Comparison of ENCODE assay signal across 9 cellular contexts in genomic region chr14:21526672-21527319, GRCh38. TPM values are rescaled to one million over a fixed set of nuclear protein-coding genes. Genes with fewer than 3 reads are reported as not detected.
DNase-seq lines count a peak whose midpoint lies in the region; ATAC-seq and TF ChIP-seq lines count a peak whose summit lies in the region.
"Had no signal": no experiment of that assay in that cellular context is flagged by ENCODE, and none has a peak within 500 bp of the region (broad histone marks: within the 10 kb centered on the region; RNA-seq: fewer than 3 reads in every experiment).

No MANE protein-coding gene starts in this region.

- H3K9me3 ChIP-seq in CD4-positive, alpha-beta T cell (ENCODE audit: control insufficient read depth, low read length) = no peaks in the 10 kb centered on the region
- no peaks in the 10 kb centered on the region for H3K9me3 ChIP-seq in HUES6 (ENCODE audit: control insufficient read depth, insufficient read depth, low read depth, low read length)

- peaks cover 22% of the 10 kb centered on the region for H3K4me1 Mint-ChIP-seq in CD4-positive, alpha-beta T cell (ENCODE audit: low read depth)
- peaks cover 13% of the 10 kb centered on the region for H3K4me1 Mint-ChIP-seq in activated T-helper 2 cell treated with anti-CD3 and anti-CD28 coated beads, Interferon-gamma antibody, Interleukin-2, Interleukin-4, amounts not matched to agents 10 μg/mL and 5 μg/mL and 100 μg/mL, durations not matched to agents 14 hours and 24 hours and 36 hours (ENCODE audit: low read depth)

- H3K36me3 Mint-ChIP-seq in CD4-positive, alpha-beta T cell (ENCODE audit: low read depth) = no peaks in the 10 kb centered on the region
- H3K36me3 Mint-ChIP-seq in activated T-helper 2 cell treated with anti-CD3 and anti-CD28 coated beads, Interferon-gamma antibody, Interleukin-2, Interleukin-4, amounts not matched to agents 10 μg/mL and 5 μg/mL and 100 μg/mL, durations not matched to agents 14 hours and 24 hours and 36 hours (ENCODE audit: low read depth) = no peaks in the 10 kb centered on the region

- H3K36me3 ChIP-seq in HUES6 (ENCODE audit: control insufficient read depth, insufficient read depth, low read length) = peaks cover 37% of the 10 kb centered on the region

- CTCF ChIA-PET in CD4-positive, alpha-beta T cell (lab: Charles Lee) = interaction anchor here (0.7 to 1.5 kb wide), 2 partner anchors 50 kb away, joined by 3 read pairs; partner anchors contain the start of genes RAB2B and TOX4

- intact Hi-C loops in CD4-positive, alpha-beta T cell (cut with DNase I, micrococcal nuclease) = loop anchor here (1.0 kb wide), 1 partner anchor 15 kb away; the partner anchor contains the start of gene METTL3 (in 2 of the 2)
- intact Hi-C loops in activated T-helper 2 cell treated with anti-CD3 and anti-CD28 coated beads, Interferon-gamma antibody, Interleukin-2, Interleukin-4, amounts not matched to agents 10 μg/mL and 5 μg/mL and 100 μg/mL, durations not matched to agents 14 hours and 24 hours and 36 hours (cut with micrococcal nuclease) = loop anchor here (1.0 kb wide), 1 partner anchor 15 kb away; the partner anchor contains the start of gene METTL3

- no peak for DNase-seq in CD4-positive, alpha-beta T cell
- no peak for DNase-seq in activated T-helper 2 cell treated with anti-CD3 and anti-CD28 coated beads, Interferon-gamma antibody, Interleukin-2, Interleukin-4, amounts not matched to agents 10 μg/mL and 5 μg/mL and 100 μg/mL, durations not matched to agents 14 hours and 24 hours and 36 hours (ENCODE audit: low spot score)
- peak; percentile 50 for DNase-seq in iPS-NIHi7 (ENCODE audit: extremely low spot score)
- no peak for DNase-seq in substantia nigra (lab: John Stamatoyannopoulos, UW)
- no peak for DNase-seq in NK-92 treated with Interleukin-12 subunit alpha and Interleukin-12 subunit beta, amount 100 ng/mL, for 24 hours (lab: John Stamatoyannopoulos, UW)

- H3K4me1 ChIP-seq in HUES6 (ENCODE audit: control insufficient read depth, insufficient read depth, low read length) = peaks cover 62% of the 10 kb centered on the region

- peak overlapping the region; percentile 46 for H3K27ac Mint-ChIP-seq in CD4-positive, alpha-beta T cell
- H3K27ac Mint-ChIP-seq in activated T-helper 2 cell treated with anti-CD3 and anti-CD28 coated beads, Interferon-gamma antibody, Interleukin-2, Interleukin-4, amounts not matched to agents 10 μg/mL and 5 μg/mL and 100 μg/mL, durations not matched to agents 14 hours and 24 hours and 36 hours = no peak overlapping the region

- H3K27ac ChIP-seq in CD4-positive, alpha-beta T cell (ENCODE audit: low read depth, low read length) = no peak overlapping the region
- H3K27ac ChIP-seq in HUES6 (ENCODE audit: low read depth, low read length) (peak overlapping the region; percentile 51), substantia nigra (ENCODE audit: low read depth, low read length, poor library complexity, severe bottlenecking) (peak overlapping the region; percentile 48)

- no peak for TF ChIP-seq CTCF in CD4-positive, alpha-beta T cell (IDR thresholded peaks at IDR 0.05)

- no peaks in the 10 kb centered on the region for H3K27me3 Mint-ChIP-seq in CD4-positive, alpha-beta T cell
- peaks cover 14% of the 10 kb centered on the region for H3K27me3 Mint-ChIP-seq in activated T-helper 2 cell treated with anti-CD3 and anti-CD28 coated beads, Interferon-gamma antibody, Interleukin-2, Interleukin-4, amounts not matched to agents 10 μg/mL and 5 μg/mL and 100 μg/mL, durations not matched to agents 14 hours and 24 hours and 36 hours (ENCODE audit: low read depth)

- no peaks in the 10 kb centered on the region for H3K27me3 ChIP-seq in CD4-positive, alpha-beta T cell (ENCODE audit: control insufficient read depth, insufficient read depth, low read length)
- H3K27me3 ChIP-seq in HUES6 (ENCODE audit: control insufficient read depth, insufficient read depth, low read length) = no peaks in the 10 kb centered on the region

- peak overlapping the region; percentile 96 for H3K4me3 Mint-ChIP-seq in CD4-positive, alpha-beta T cell
- H3K4me3 Mint-ChIP-seq in activated T-helper 2 cell treated with anti-CD3 and anti-CD28 coated beads, Interferon-gamma antibody, Interleukin-2, Interleukin-4, amounts not matched to agents 10 μg/mL and 5 μg/mL and 100 μg/mL, durations not matched to agents 14 hours and 24 hours and 36 hours (ENCODE audit: low read depth) = peak overlapping the region; percentile 89

- peak overlapping the region; percentile 41 for H3K9ac ChIP-seq in HUES6 (ENCODE audit: low read length)

- no peaks in the 10 kb centered on the region for H3K9me3 Mint-ChIP-seq in CD4-positive, alpha-beta T cell
- no peaks in the 10 kb centered on the region for H3K9me3 Mint-ChIP-seq in activated T-helper 2 cell treated with anti-CD3 and anti-CD28 coated beads, Interferon-gamma antibody, Interleukin-2, Interleukin-4, amounts not matched to agents 10 μg/mL and 5 μg/mL and 100 μg/mL, durations not matched to agents 14 hours and 24 hours and 36 hours

- ATAC-seq in CD4-positive, alpha-beta T cell (ENCODE audit: poor library complexity) = no peak
- ATAC-seq in activated CD4-positive, CD25-positive, alpha-beta regulatory T cell treated with anti-CD3 and anti-CD28 coated beads, Interleukin-2, amount 50 U/mL, for 24 hours = no peak
- no peak for ATAC-seq in GM19463 (IDR thresholded peaks at IDR 0.05; ENCODE audit: unreplicated experiment)

- peak overlapping the region; percentile 82 for H3K4me3 ChIP-seq in HUES6 (ENCODE audit: low read depth, low read length)

- POLR2A ChIA-PET in CD4-positive, alpha-beta T cell (lab: Charles Lee) = interaction anchor here (0.7 to 5.3 kb wide), 16 partner anchors 8 to 1568 kb away, joined by 3 to 54 read pairs (median 4); partner anchors contain the start of genes ACIN1, C14orf119, CHD8 and METTL3

RNA-seq across cellular contexts. Expression of gene SALL2, which starts 0.7 kb away (rescaled TPM):
- 1 to 10 TPM; 2.8 to 2.9 TPM for total RNA-seq in CD4-positive, alpha-beta T cell
- 2.6 and 2.7 TPM in 2 replicates for total RNA-seq in activated T-helper 2 cell treated with anti-CD3 and anti-CD28 coated beads, Interferon-gamma antibody, Interleukin-2, Interleukin-4, amounts not matched to agents 10 μg/mL and 5 μg/mL and 100 μg/mL, durations not matched to agents 14 hours and 24 hours and 36 hours

RNA-seq across cellular contexts. Expression of gene METTL3, which starts 15.7 kb away (rescaled TPM):
- 10 to 100 TPM; 31.9 to 34.5 TPM for total RNA-seq in CD4-positive, alpha-beta T cell
- total RNA-seq in activated T-helper 2 cell treated with anti-CD3 and anti-CD28 coated beads, Interferon-gamma antibody, Interleukin-2, Interleukin-4, amounts not matched to agents 10 μg/mL and 5 μg/mL and 100 μg/mL, durations not matched to agents 14 hours and 24 hours and 36 hours = 76.7 and 80.5 TPM in 2 replicates

RNA-seq across cellular contexts. Expression of gene TOX4, which starts 49.8 kb away (rescaled TPM):
- total RNA-seq in CD4-positive, alpha-beta T cell = 10 to 100 TPM; 70.9 to 77.4 TPM
- 68.1 and 70.1 TPM in 2 replicates for total RNA-seq in activated T-helper 2 cell treated with anti-CD3 and anti-CD28 coated beads, Interferon-gamma antibody, Interleukin-2, Interleukin-4, amounts not matched to agents 10 μg/mL and 5 μg/mL and 100 μg/mL, durations not matched to agents 14 hours and 24 hours and 36 hours

RNA-seq across cellular contexts. Expression of gene RAB2B, which starts 50.0 kb away (rescaled TPM):
- total RNA-seq in CD4-positive, alpha-beta T cell = 10 to 100 TPM; 21.1 to 23.9 TPM
- 27.4 and 30.5 TPM in 2 replicates for total RNA-seq in activated T-helper 2 cell treated with anti-CD3 and anti-CD28 coated beads, Interferon-gamma antibody, Interleukin-2, Interleukin-4, amounts not matched to agents 10 μg/mL and 5 μg/mL and 100 μg/mL, durations not matched to agents 14 hours and 24 hours and 36 hours

RNA-seq across cellular contexts. Expression of gene OR10G3, which starts 53.1 kb away (rescaled TPM):
- total RNA-seq in CD4-positive, alpha-beta T cell = not detected
- not detected in 2 replicates for total RNA-seq in activated T-helper 2 cell treated with anti-CD3 and anti-CD28 coated beads, Interferon-gamma antibody, Interleukin-2, Interleukin-4, amounts not matched to agents 10 μg/mL and 5 μg/mL and 100 μg/mL, durations not matched to agents 14 hours and 24 hours and 36 hours
- total RNA-seq: myocyte had no signal
